In the genomic region with DNA sequence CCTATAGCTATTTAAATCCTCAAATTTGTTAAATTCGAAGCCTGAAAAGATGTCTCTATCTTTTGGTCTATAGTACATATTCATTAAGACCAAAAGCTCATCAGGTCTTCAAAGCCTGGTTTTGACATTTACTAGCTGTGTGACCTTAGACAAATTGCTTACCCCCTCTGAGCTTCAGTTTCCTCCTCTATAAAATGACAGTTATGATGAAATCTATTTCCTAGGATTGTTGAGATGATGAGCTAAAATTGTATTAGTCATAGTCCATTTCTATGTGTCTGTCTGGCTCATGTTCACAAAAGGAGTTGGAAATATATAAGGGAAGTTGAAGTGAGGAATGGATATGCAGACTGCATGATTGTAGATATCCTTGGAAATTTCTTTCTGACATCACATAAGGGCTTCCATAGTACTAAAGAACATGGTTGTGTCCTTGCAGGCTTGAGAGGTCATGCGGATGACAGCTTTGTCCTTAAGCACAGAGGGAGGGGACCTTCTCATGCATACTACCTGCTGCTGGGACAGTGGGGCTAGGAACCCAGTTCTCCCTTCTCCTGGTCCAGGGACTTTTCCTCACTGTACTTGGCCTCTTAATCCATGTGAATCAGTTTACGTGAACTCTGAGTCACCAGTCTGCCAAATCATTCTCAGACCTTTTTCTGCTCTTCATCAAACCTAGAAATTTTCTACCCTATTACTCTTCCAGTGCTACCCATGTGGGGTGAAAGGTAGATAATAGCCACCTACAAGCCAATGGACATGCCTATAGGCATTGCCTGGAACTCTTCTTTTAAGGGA, we compare ENCODE assay signal across 1 cellular context.
TF ChIP-seq lines count a peak whose summit lies in the region.

No MANE protein-coding gene starts in this region.

TF ChIP-seq in IMR-90, 13 proteins besides CTCF, POLR2A, EP300 and RAD21 (continued from another document):
- TF ChIP-seq NFE2L2 (IDR thresholded peaks at IDR 0.05; ENCODE audit: low read depth, low read length) (no peak), MXI1 (IDR thresholded peaks at IDR 0.05; ENCODE audit: borderline replicate concordance, low read depth, low read length) (no peak), CHD1 (IDR thresholded peaks at IDR 0.05; ENCODE audit: low read depth, low read length) (no peak), MAFK (IDR thresholded peaks at IDR 0.05; ENCODE audit: low read depth, low read length) (no peak), BHLHE40 (IDR thresholded peaks at IDR 0.05; ENCODE audit: low read depth, low read length) (no peak), RCOR1 (IDR thresholded peaks at IDR 0.05; ENCODE audit: insufficient replicate concordance, low read length) (no peak)
